In the genomic region with DNA sequence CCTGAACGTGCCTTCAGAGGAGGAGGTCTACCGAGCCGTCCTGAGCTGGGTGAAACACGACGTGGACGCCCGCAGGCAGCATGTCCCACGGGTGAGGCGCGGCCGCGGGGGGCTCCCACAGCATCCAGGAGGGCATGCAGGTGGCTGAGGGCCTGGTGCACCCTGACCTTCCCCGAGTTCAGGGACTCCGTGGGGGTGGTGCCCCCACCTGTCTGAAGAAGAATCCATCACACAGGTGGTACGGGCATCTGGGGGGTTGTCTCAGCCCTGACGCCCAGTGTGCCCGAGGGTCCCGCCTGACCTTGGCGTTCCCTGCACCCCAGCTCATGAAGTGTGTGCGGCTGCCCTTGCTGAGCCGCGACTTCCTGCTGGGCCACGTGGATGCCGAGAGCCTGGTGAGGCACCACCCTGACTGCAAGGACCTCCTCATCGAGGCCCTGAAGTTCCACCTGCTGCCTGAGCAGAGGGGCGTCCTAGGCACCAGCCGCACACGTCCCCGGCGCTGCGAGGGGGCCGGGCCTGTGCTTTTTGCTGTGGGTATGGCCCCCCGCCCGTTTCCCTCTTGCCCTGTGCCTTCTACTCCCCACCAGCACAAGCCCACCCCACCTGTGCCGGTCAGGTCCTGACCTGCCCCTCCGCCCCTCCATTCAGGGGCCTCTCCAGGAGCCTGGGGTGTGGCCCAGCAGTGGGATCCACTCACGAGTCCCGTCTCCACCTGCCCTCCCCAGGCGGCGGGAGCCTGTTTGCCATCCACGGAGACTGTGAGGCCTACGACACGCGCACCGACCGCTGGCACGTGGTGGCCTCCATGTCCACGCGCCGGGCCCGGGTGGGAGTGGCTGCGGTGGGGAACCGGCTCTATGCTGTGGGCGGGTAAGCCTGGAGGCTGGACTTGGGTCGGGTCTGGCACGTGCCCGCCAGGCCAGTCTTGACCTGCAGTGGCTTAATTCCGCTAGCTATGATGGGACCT, we compare ENCODE assay signal across 1 cellular context.
TF ChIP-seq lines count a peak whose summit lies in the region.

No MANE protein-coding gene starts in this region.

TF ChIP-seq in WTC11, 78 proteins besides CTCF, POLR2A, EP300 and RAD21 (continued from another document):
- TF ChIP-seq, protein P1, sequence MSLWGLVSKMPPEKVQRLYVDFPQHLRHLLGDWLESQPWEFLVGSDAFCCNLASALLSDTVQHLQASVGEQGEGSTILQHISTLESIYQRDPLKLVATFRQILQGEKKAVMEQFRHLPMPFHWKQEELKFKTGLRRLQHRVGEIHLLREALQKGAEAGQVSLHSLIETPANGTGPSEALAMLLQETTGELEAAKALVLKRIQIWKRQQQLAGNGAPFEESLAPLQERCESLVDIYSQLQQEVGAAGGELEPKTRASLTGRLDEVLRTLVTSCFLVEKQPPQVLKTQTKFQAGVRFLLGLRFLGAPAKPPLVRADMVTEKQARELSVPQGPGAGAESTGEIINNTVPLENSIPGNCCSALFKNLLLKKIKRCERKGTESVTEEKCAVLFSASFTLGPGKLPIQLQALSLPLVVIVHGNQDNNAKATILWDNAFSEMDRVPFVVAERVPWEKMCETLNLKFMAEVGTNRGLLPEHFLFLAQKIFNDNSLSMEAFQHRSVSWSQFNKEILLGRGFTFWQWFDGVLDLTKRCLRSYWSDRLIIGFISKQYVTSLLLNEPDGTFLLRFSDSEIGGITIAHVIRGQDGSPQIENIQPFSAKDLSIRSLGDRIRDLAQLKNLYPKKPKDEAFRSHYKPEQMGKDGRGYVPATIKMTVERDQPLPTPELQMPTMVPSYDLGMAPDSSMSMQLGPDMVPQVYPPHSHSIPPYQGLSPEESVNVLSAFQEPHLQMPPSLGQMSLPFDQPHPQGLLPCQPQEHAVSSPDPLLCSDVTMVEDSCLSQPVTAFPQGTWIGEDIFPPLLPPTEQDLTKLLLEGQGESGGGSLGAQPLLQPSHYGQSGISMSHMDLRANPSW (CRISPR knock-in tag; conservative IDR thresholded peaks at IDR 0.05; ENCODE audit: low read depth), result no peak
- TF ChIP-seq, protein P2, sequence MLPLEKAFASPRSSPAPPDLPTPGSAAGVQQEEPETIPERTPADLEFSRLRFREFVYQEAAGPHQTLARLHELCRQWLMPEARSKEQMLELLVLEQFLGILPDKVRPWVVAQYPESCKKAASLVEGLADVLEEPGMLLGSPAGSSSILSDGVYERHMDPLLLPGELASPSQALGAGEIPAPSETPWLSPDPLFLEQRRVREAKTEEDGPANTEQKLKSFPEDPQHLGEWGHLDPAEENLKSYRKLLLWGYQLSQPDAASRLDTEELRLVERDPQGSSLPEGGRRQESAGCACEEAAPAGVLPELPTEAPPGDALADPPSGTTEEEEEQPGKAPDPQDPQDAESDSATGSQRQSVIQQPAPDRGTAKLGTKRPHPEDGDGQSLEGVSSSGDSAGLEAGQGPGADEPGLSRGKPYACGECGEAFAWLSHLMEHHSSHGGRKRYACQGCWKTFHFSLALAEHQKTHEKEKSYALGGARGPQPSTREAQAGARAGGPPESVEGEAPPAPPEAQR (CRISPR knock-in tag; IDR thresholded peaks at IDR 0.05), result no peak
